Comparison of ENCODE assay signal across 4 cellular contexts in genomic region chr6:36449173-36449572, GRCh38.
A peak's percentile ranks its signal among the peaks of the same experiment; 100 is the strongest.
TF ChIP-seq lines count a peak whose summit lies in the region.

No MANE protein-coding gene starts in this region.

TF ChIP-seq in HCT116, 20 proteins besides CTCF, POLR2A, EP300 and RAD21:
- peak; percentile 36; the same call in 1 of the 2 replicates for TF ChIP-seq SP1 (IDR thresholded peaks at IDR 0.05; ENCODE audit: low read depth)

TF ChIP-seq in IMR-90, 13 proteins besides CTCF, POLR2A, EP300 and RAD21:
- TF ChIP-seq MAFK (IDR thresholded peaks at IDR 0.05; ENCODE audit: low read depth, low read length) = peak; percentile 44
TF ChIP-seq in IMR-90: peak in this region for 1; not testable (repeated sequence) for 12.

TF ChIP-seq in GM12878, 131 proteins besides CTCF, POLR2A, EP300 and RAD21:
- TF ChIP-seq ZBTB33 (IDR thresholded peaks at IDR 0.05) = peak; percentile 68; the same call in 1 of the 2 replicates

TF ChIP-seq in H1, 55 proteins besides CTCF, POLR2A, EP300 and RAD21:
- 0 out of 2 replicates have a peak, but pooled peaks have one; percentile 7 for TF ChIP-seq SP1 (IDR thresholded peaks at IDR 0.05; ENCODE audit: low read depth, low read length)
